ENCODE assay signal across 25 cellular contexts in genomic region chr10:63675171-63675570, GRCh38.
A peak's percentile ranks its signal among the peaks of the same experiment; 100 is the strongest.
DNase-seq lines count a peak whose midpoint lies in the region; ATAC-seq and TF ChIP-seq lines count a peak whose summit lies in the region.
"Had no signal": no experiment of that assay in that cellular context is flagged by ENCODE, and none has a peak within 500 bp of the region (broad histone marks: within the 10 kb centered on the region; RNA-seq: fewer than 3 reads in every experiment).

No MANE protein-coding gene starts in this region.

- H3K9me3 ChIP-seq in IMR-90 (ENCODE audit: control insufficient read depth, insufficient read depth, low read length) = no peaks in the 10 kb centered on the region
- H3K9me3 ChIP-seq in mesenchymal stem cell (ENCODE audit: control insufficient read depth, low read length) = no peaks in the 10 kb centered on the region
- no peaks in the 10 kb centered on the region for H3K9me3 ChIP-seq in thyroid gland
- H3K9me3 ChIP-seq: suprapubic skin had no signal

- CTCF ChIA-PET in IMR-90 (lab: Yijun Ruan, JAX) = no interaction called here
- CTCF ChIA-PET in activated naive CD4-positive, alpha-beta T cell treated with anti-CD3 and anti-CD28 coated beads, Interleukin-2, amount 10 ng/mL, durations not matched to agents 7 days and 5 days (lab: Charles Lee) = no interaction called here

- H2AFZ ChIP-seq in IMR-90 (replicated peaks; ENCODE audit: low read length, poor library complexity) (no peak overlapping the region), mesenchymal stem cell (ENCODE audit: low read depth, low read length) (no peak overlapping the region)

- H3K27ac Mint-ChIP-seq in activated naive CD4-positive, alpha-beta T cell treated with anti-CD3 and anti-CD28 coated beads, Interleukin-2, amount 10 ng/mL, durations not matched to agents 7 days and 5 days = no peak overlapping the region
- H3K27ac Mint-ChIP-seq: activated B cell treated with CpG ODN at 0.5 μM for 24 hours; activated CD4-positive, alpha-beta memory T cell treated with anti-CD3 and anti-CD28 coated beads, Interleukin-2, amount 10 ng/mL, durations not matched to agents 7 days and 5 days; CD8-positive, alpha-beta memory T cell; naive thymus-derived CD8-positive, alpha-beta T cell had no signal

- intact Hi-C loops in IMR-90 (cut with micrococcal nuclease) = no loop called here
- intact Hi-C loops in thyroid gland (cut with DNase I) = no loop called here

- no peak overlapping the region for H3K27ac ChIP-seq in IMR-90 (ENCODE audit: insufficient read depth, low read length)
- H3K27ac ChIP-seq in mesenchymal stem cell (ENCODE audit: low read length, poor library complexity, severe bottlenecking) = no peak overlapping the region
- peak overlapping the region in 1 of 3 donors; percentile 7 for H3K27ac ChIP-seq in thyroid gland
- H3K27ac ChIP-seq: suprapubic skin had no signal

- H2BK15ac ChIP-seq in IMR-90 (ENCODE audit: low read depth, low read length) (no peak overlapping the region), mesenchymal stem cell (ENCODE audit: low read depth, poor library complexity, severe bottlenecking) (no peak overlapping the region)

- H3K23ac ChIP-seq in IMR-90 (ENCODE audit: low read depth, low read length) (no peak overlapping the region), mesenchymal stem cell (ENCODE audit: low read length in 2 of 2) (no peak overlapping the region)

- no peaks in the 10 kb centered on the region for H4K20me1 ChIP-seq in IMR-90 (ENCODE audit: insufficient read depth, low read length)

- H4K8ac ChIP-seq in IMR-90 (ENCODE audit: low read depth in 2 of 2, low read length in 2 of 2) (no peak overlapping the region), mesenchymal stem cell (ENCODE audit: low read length) (no peak overlapping the region)

- H4K91ac ChIP-seq in IMR-90 (ENCODE audit: insufficient read depth, low read depth, low read length) (no peak overlapping the region), mesenchymal stem cell (ENCODE audit: low read length) (no peak overlapping the region)

- 0 out of 2 replicates have a peak, but pooled peaks cover 6% of the 10 kb centered on the region for H3K9me1 ChIP-seq in IMR-90 (ENCODE audit: insufficient read depth, low read length)

- POLR2A ChIA-PET in IMR-90 (lab: Charles Lee; ENCODE audit: unreplicated experiment) = no interaction called here

- H3K4me1 Mint-ChIP-seq in activated naive CD4-positive, alpha-beta T cell treated with anti-CD3 and anti-CD28 coated beads, Interleukin-2, amount 10 ng/mL, durations not matched to agents 7 days and 5 days = no peaks in the 10 kb centered on the region
- H3K4me1 Mint-ChIP-seq: activated B cell treated with CpG ODN at 0.5 μM for 24 hours; CD8-positive, alpha-beta memory T cell had no signal

- dilution Hi-C loops in IMR-90 (cut with HindIII; ENCODE audit: low sequenced_read_pairs, unreplicated experiment) = no loop called here

- peak; percentile 78 for ATAC-seq in IMR-90 (ENCODE audit: low read depth)
- ATAC-seq: naive thymus-derived CD8-positive, alpha-beta T cell; PC-3 had no signal

- WGBS in IMR-90 (ENCODE audit: extremely low coverage in 2 of 2, insufficient read length in 1 of 2), 2 experiments = no CpG with 5 or more reads among the region's 2 CpGs
- whole genome bisulfite sequencing in mesenchymal stem cell = 100% methylated on average over 1 of the region's 2 CpGs
- WGBS in thyroid gland, 2 donors = 61 to 63% methylated on average over 2 of the region's 2 CpGs

- H2BK20ac ChIP-seq in IMR-90 (ENCODE audit: low read depth, low read length) = no peak overlapping the region

- no peak overlapping the region for H2BK12ac ChIP-seq in mesenchymal stem cell (ENCODE audit: low read length in 2 of 2)

- H3K18ac ChIP-seq in IMR-90 (ENCODE audit: low read depth, low read length) (no peak overlapping the region), mesenchymal stem cell (ENCODE audit: low read depth in 1 of 2, low read length in 2 of 2) (no peak overlapping the region)

- no peak overlapping the region for H3K4me3 Mint-ChIP-seq in activated naive CD4-positive, alpha-beta T cell treated with anti-CD3 and anti-CD28 coated beads, Interleukin-2, amount 10 ng/mL, durations not matched to agents 7 days and 5 days
- H3K4me3 Mint-ChIP-seq: activated B cell treated with CpG ODN at 0.5 μM for 24 hours; activated CD4-positive, alpha-beta memory T cell treated with anti-CD3 and anti-CD28 coated beads, Interleukin-2, amount 10 ng/mL, durations not matched to agents 7 days and 5 days; CD8-positive, alpha-beta memory T cell; naive thymus-derived CD8-positive, alpha-beta T cell had no signal

- no peak overlapping the region for H2AK9ac ChIP-seq in IMR-90 (replicated peaks; ENCODE audit: low read depth, low read length, poor library complexity)

- no peak overlapping the region for H3K14ac ChIP-seq in IMR-90 (replicated peaks; ENCODE audit: low read depth, low read length)
- no peak overlapping the region for H3K14ac ChIP-seq in mesenchymal stem cell (ENCODE audit: low read length in 2 of 2)

- H3K36me3 Mint-ChIP-seq in activated naive CD4-positive, alpha-beta T cell treated with anti-CD3 and anti-CD28 coated beads, Interleukin-2, amount 10 ng/mL, durations not matched to agents 7 days and 5 days = no peaks in the 10 kb centered on the region
- H3K36me3 Mint-ChIP-seq: CD8-positive, alpha-beta memory T cell; naive thymus-derived CD8-positive, alpha-beta T cell had no signal

- H2AK5ac ChIP-seq in IMR-90 (ENCODE audit: low read depth, low read length) (no peak overlapping the region), mesenchymal stem cell (ENCODE audit: low read length, severe bottlenecking) (no peak overlapping the region)

- no peak overlapping the region for H3K56ac ChIP-seq in IMR-90 (ENCODE audit: extremely low read depth, insufficient read depth, low read length)

- no peak overlapping the region for H2BK5ac ChIP-seq in IMR-90 (ENCODE audit: low read depth, low read length, poor library complexity, severe bottlenecking)
- no peak overlapping the region for H2BK5ac ChIP-seq in mesenchymal stem cell (ENCODE audit: low read depth, low read length, poor library complexity, severe bottlenecking)

- peaks cover 8% of the 10 kb centered on the region for H3K27me3 Mint-ChIP-seq in activated naive CD4-positive, alpha-beta T cell treated with anti-CD3 and anti-CD28 coated beads, Interleukin-2, amount 10 ng/mL, durations not matched to agents 7 days and 5 days
- H3K27me3 Mint-ChIP-seq: activated B cell treated with CpG ODN at 0.5 μM for 24 hours; activated CD4-positive, alpha-beta memory T cell treated with anti-CD3 and anti-CD28 coated beads, Interleukin-2, amount 10 ng/mL, durations not matched to agents 7 days and 5 days had no signal

- H2BK120ac ChIP-seq in IMR-90 (ENCODE audit: low read depth, low read length) (no peak overlapping the region), mesenchymal stem cell (ENCODE audit: low read depth, low read length) (no peak overlapping the region)

- H3K9me3 Mint-ChIP-seq in activated naive CD4-positive, alpha-beta T cell treated with anti-CD3 and anti-CD28 coated beads, Interleukin-2, amount 10 ng/mL, durations not matched to agents 7 days and 5 days = no peaks in the 10 kb centered on the region
- H3K9me3 Mint-ChIP-seq: activated B cell treated with CpG ODN at 0.5 μM for 24 hours; activated CD4-positive, alpha-beta memory T cell treated with anti-CD3 and anti-CD28 coated beads, Interleukin-2, amount 10 ng/mL, durations not matched to agents 7 days and 5 days; CD8-positive, alpha-beta memory T cell had no signal

- no peaks in the 10 kb centered on the region; the same call in 1 of the 2 replicates for H3K4me1 ChIP-seq in IMR-90 (ENCODE audit: control insufficient read depth, insufficient read depth, low read length)
- no peaks in the 10 kb centered on the region for H3K4me1 ChIP-seq in mesenchymal stem cell (ENCODE audit: control insufficient read depth, insufficient read depth, low read depth, low read length)
- peaks cover 28 to 35% of the 10 kb centered on the region in 2 donors for H3K4me1 ChIP-seq in thyroid gland

- no peak overlapping the region for H4K5ac ChIP-seq in IMR-90 (ENCODE audit: low read depth, low read length)

- TF ChIP-seq POLR2A in IMR-90 (IDR thresholded peaks at IDR 0.05; ENCODE audit: low read depth, low read length) (no peak), thyroid gland (IDR thresholded peaks at IDR 0.05) (no peak)

- H3K4ac ChIP-seq in IMR-90 (ENCODE audit: low read depth, low read length) (no peak overlapping the region), mesenchymal stem cell (ENCODE audit: low read depth in 1 of 2, low read length in 2 of 2) (no peak overlapping the region)

- H3K4me3 ChIP-seq in IMR-90 (ENCODE audit: insufficient read depth, low read depth, low read length) = no peak overlapping the region
- no peak overlapping the region for H3K4me3 ChIP-seq in mesenchymal stem cell (ENCODE audit: insufficient read depth in 1 of 2, low read depth in 1 of 2, low read length in 2 of 2)
- H3K4me3 ChIP-seq in thyroid gland (replicated peaks in 1 of 3) = no peak overlapping the region
- H3K4me3 ChIP-seq: suprapubic skin had no signal

- H3K36me3 ChIP-seq in IMR-90 (ENCODE audit: control insufficient read depth, insufficient read depth, low read length) (no peaks in the 10 kb centered on the region), mesenchymal stem cell (ENCODE audit: control insufficient read depth in 1 of 2, insufficient read depth in 2 of 2, low read depth in 1 of 2, low read length in 2 of 2) (no peaks in the 10 kb centered on the region), thyroid gland (no peaks in the 10 kb centered on the region)
- H3K36me3 ChIP-seq: suprapubic skin had no signal

- DNase-seq in IMR-90 (peak; percentile 62), dedifferentiated amniotic fluid mesenchymal stem cell (ENCODE audit: extremely low spot score) (peak; percentile 46), mesenchymal stem cell (peak; percentile 18), thyroid gland (peak; percentile 45 to 70), NCI-H2227 (lab: John Stamatoyannopoulos, UW; ENCODE audit: unreplicated experiment) (no peak), HPDE6-E6E7 (ENCODE audit: extremely low spot score) (no peak)
- DNase-seq in activated naive CD4-positive, alpha-beta T cell treated with anti-CD3 and anti-CD28 coated beads, Interleukin-2, amount 10 ng/mL, durations not matched to agents 7 days and 5 days = no peak
- DNase-seq: activated B cell treated with CpG ODN at 0.5 μM for 24 hours; activated CD4-positive, alpha-beta memory T cell treated with anti-CD3 and anti-CD28 coated beads, Interleukin-2, amount 10 ng/mL, durations not matched to agents 7 days and 5 days; activated naive CD4-positive, alpha-beta T cell; AML-193; CD8-positive, alpha-beta memory T cell; cerebellar nuclear complex; DND-41; effector CD8-positive, alpha-beta T cell; erythroblast; GOT3; naive thymus-derived CD8-positive, alpha-beta T cell; NCI-H1105; NCI-H2029 treated with DMSO at 0.1 percent for 48 hours; NCI-H345; PC-3; Right ventricle myocardium superior; stimulated activated CD4-positive, alpha-beta T cell treated with anti-CD3 and anti-CD28 coated beads, Interleukin-1b, Interleukin-23, amount 100 ng/mL, for 48 hours had no signal

- in situ Hi-C loops in IMR-90 (cut with MboI; ENCODE audit: low sequenced_read_pairs) = no loop called here

- H3K4me2 ChIP-seq in IMR-90 (ENCODE audit: low read depth, low read length) = no peak overlapping the region
- H3K4me2 ChIP-seq in mesenchymal stem cell (ENCODE audit: low read length, poor library complexity, severe bottlenecking) = no peak overlapping the region

- no TSS peak for BruUV-seq in IMR-90 (replicated peaks; lab: Mats Ljungman, UMichigan)

- H3K9ac ChIP-seq in IMR-90 (ENCODE audit: low read depth, low read length) (no peak overlapping the region), mesenchymal stem cell (ENCODE audit: low read length) (peak overlapping the region; percentile 14)

- no peaks in the 10 kb centered on the region for H3K27me3 ChIP-seq in IMR-90 (ENCODE audit: control insufficient read depth, insufficient read depth, low read length)
- H3K27me3 ChIP-seq in mesenchymal stem cell (ENCODE audit: control insufficient read depth in 1 of 2, insufficient read depth in 1 of 2, low read length in 2 of 2) = no peaks in the 10 kb centered on the region
- H3K27me3 ChIP-seq in thyroid gland = no peaks in the 10 kb centered on the region
- H3K27me3 ChIP-seq: suprapubic skin had no signal

- no peaks in the 10 kb centered on the region for H3K79me1 ChIP-seq in IMR-90 (ENCODE audit: low read depth in 1 of 2, low read length in 2 of 2)
- no peaks in the 10 kb centered on the region for H3K79me1 ChIP-seq in mesenchymal stem cell (replicated peaks; ENCODE audit: low read length, poor library complexity, severe bottlenecking)

- TF ChIP-seq RAD21 in IMR-90 (IDR thresholded peaks at IDR 0.05; ENCODE audit: low read length) = no peak

- TF ChIP-seq CTCF in IMR-90 (conservative IDR thresholded peaks at IDR 0.05; ENCODE audit: low read depth, low read length) (no peak), thyroid gland (IDR thresholded peaks at IDR 0.05) (no peak)

Comparison
In these comparisons a context has a peak if more than half of its experiments do, and no peak if none do; other contexts are left out.
1. DNase-seq: peak in IMR-90 (single experiment), dedifferentiated amniotic fluid mesenchymal stem cell (single experiment), mesenchymal stem cell (single experiment) and thyroid gland (2 of 2); none in activated naive CD4-positive, alpha-beta T cell treated with anti-CD3 and anti-CD28 coated beads, Interleukin-2, amount 10 ng/mL, durations not matched to agents 7 days and 5 days (single experiment), NCI-H2227 (single experiment) and HPDE6-E6E7 (single experiment).